12 cellular contexts compared by ENCODE assay signal in genomic region chr22:23242473-23243001, GRCh38.
DNase-seq lines count a peak whose midpoint lies in the region; ATAC-seq and TF ChIP-seq lines count a peak whose summit lies in the region.
"Had no signal": no experiment of that assay in that cellular context is flagged by ENCODE, and none has a peak within 500 bp of the region (broad histone marks: within the 10 kb centered on the region; RNA-seq: fewer than 3 reads in every experiment).

No MANE protein-coding gene starts in this region.

- peak overlapping the region; percentile 77 for H3K4me2 ChIP-seq in BLaER1

- H3K36me3 Mint-ChIP-seq in memory B cell: peaks cover 3% of the 10 kb centered on the region

- peaks cover 1% of the 10 kb centered on the region for H3K27me3 Mint-ChIP-seq in memory B cell

- H3K27me3 ChIP-seq in BLaER1 (no peaks in the 10 kb centered on the region), HUES64 (ENCODE audit: insufficient read depth, low read length) (no peaks in the 10 kb centered on the region), upper lobe of left lung (no peaks in the 10 kb centered on the region)
- H3K27me3 ChIP-seq: ascending aorta, heart left ventricle had no signal

- no peak overlapping the region for H3K27ac ChIP-seq in BLaER1
- peak overlapping the region; percentile 99 for H3K27ac ChIP-seq in HUES64 (ENCODE audit: low read depth, low read length)
- H3K27ac ChIP-seq in upper lobe of left lung: peak overlapping the region in 1 of 4 donors; percentile 4
- H3K27ac ChIP-seq: heart left ventricle, parathyroid adenoma had no signal

- H3K36me3 ChIP-seq in BLaER1 (peaks cover 60% of the 10 kb centered on the region), HUES64 (ENCODE audit: insufficient read depth, low read length) (no peaks in the 10 kb centered on the region), upper lobe of left lung (peaks cover 0 to 3% (median 0%) of the 10 kb centered on the region in 4 donors)
- H3K36me3 ChIP-seq: ascending aorta, heart left ventricle had no signal

- in situ Hi-C loops in astrocyte of the spinal cord (cut with HindIII; ENCODE audit: low sequenced_read_pairs): no loop called here

- no peaks in the 10 kb centered on the region for H3K9me3 Mint-ChIP-seq in memory B cell

- H3K9me3 ChIP-seq in BLaER1 (no peaks in the 10 kb centered on the region), HUES64 (ENCODE audit: insufficient read depth, low read depth, low read length) (no peaks in the 10 kb centered on the region), upper lobe of left lung (no peaks in the 10 kb centered on the region)
- H3K9me3 ChIP-seq: ascending aorta, heart left ventricle had no signal

- H3K27ac Mint-ChIP-seq in memory B cell: peak overlapping the region; percentile 43

- TF ChIP-seq EP300 in upper lobe of left lung (IDR thresholded peaks at IDR 0.05): no peak

- H3K9ac ChIP-seq in BLaER1: peak overlapping the region; percentile 51; the same call in 1 of the 2 replicates
- H3K9ac ChIP-seq in HUES64 (ENCODE audit: low read depth, low read length): peak overlapping the region; percentile 77
- H3K9ac ChIP-seq: parathyroid adenoma had no signal

- DNase-seq in astrocyte of the spinal cord (ENCODE audit: low read depth, low spot score): peak; percentile 71
- no peak for DNase-seq in memory B cell (ENCODE audit: low spot score in 2 of 2)
- DNase-seq in UCSD-AML1 (lab: John Stamatoyannopoulos, UW; ENCODE audit: unreplicated experiment): no peak
- DNase-seq in RPMI8226: no peak
- no peak for DNase-seq in upper lobe of left lung
- DNase-seq: Calu3 had no signal

- peak; percentile 20 for TF ChIP-seq CTCF in astrocyte of the spinal cord (IDR thresholded peaks at IDR 0.05; ENCODE audit: low read depth, low read length)
- TF ChIP-seq CTCF in upper lobe of left lung (IDR thresholded peaks at IDR 0.05): no peak

- H3K4me1 Mint-ChIP-seq in memory B cell: peaks cover 26% of the 10 kb centered on the region

- ATAC-seq in memory B cell (ENCODE audit: low read depth) (no peak), GM21381 (IDR thresholded peaks at IDR 0.05; ENCODE audit: unreplicated experiment) (no peak), upper lobe of left lung (ENCODE audit: low FRiP score in 2 of 2) (no peak)
- ATAC-seq: heart left ventricle had no signal

- H3K4me1 ChIP-seq in BLaER1 (peaks cover 98% of the 10 kb centered on the region), HUES64 (ENCODE audit: insufficient read depth, low read length) (peaks cover 48% of the 10 kb centered on the region), upper lobe of left lung (peaks cover 15 to 44% (median 35%) of the 10 kb centered on the region in 4 donors)

- no peak overlapping the region for H3K4me3 Mint-ChIP-seq in memory B cell

- H4K20me1 ChIP-seq in BLaER1: peaks cover 100% of the 10 kb centered on the region

- H3K4me3 ChIP-seq in BLaER1 (no peak overlapping the region), HUES64 (ENCODE audit: low read length) (peak overlapping the region; percentile 46), astrocyte of the spinal cord (ENCODE audit: low read depth, low read length) (no peak overlapping the region), upper lobe of left lung (no peak overlapping the region)
- H3K4me3 ChIP-seq: ascending aorta, heart left ventricle had no signal

- under 1% methylated on average over 10 of the region's 10 CpGs for WGBS in HUES64
- 72 to 74% methylated on average over 10 of the region's 10 CpGs for WGBS in upper lobe of left lung, 2 donors

- TF ChIP-seq POLR2A in upper lobe of left lung (IDR thresholded peaks at IDR 0.05): no peak
